In the genomic region with DNA sequence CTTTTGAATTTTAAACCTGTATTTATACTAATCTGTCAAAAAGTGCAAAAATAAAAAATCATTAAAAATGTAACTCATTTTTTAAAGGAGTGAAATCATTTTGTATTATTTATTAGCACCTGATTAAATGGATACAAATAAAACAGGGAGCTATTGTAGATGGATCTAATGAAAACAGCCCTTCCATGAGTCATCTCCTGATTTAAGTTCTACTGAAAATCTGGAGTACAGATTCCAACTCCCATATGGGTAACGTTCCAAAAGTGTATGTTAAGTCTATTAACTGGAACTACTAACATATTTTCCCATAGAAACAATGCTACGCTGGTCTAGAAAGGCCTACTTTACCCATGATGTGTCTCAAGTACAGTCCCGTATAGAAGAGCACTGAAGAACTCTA, we compare ENCODE assay signal across 20 cellular contexts.
"Had no signal": no experiment of that assay in that cellular context is flagged by ENCODE, and none has a peak within 500 bp of the region (broad histone marks: within the 10 kb centered on the region; RNA-seq: fewer than 3 reads in every experiment).

No MANE protein-coding gene starts in this region.

- H3K9me3 ChIP-seq: colonic mucosa, left lung, sigmoid colon, spleen, thoracic aorta, upper lobe of left lung had no signal

- H3K4me1 Mint-ChIP-seq: activated T-helper 17 cell treated with anti-CD3 and anti-CD28 coated beads, Interleukin-2, amount 50 U/mL, for 72 hours; naive thymus-derived CD4-positive, alpha-beta T cell; WTC11 had no signal

- H3K4me3 ChIP-seq: colonic mucosa, left lung, lung, sigmoid colon, spleen, thoracic aorta, upper lobe of left lung had no signal

- H3K9me3 Mint-ChIP-seq: activated T-cell treated with anti-CD3 and anti-CD28 coated beads, Interleukin-2, amount 50 U/mL, for 24 hours; activated T-helper 17 cell treated with anti-CD3 and anti-CD28 coated beads, Interleukin-2, amount 50 U/mL, for 72 hours; naive thymus-derived CD4-positive, alpha-beta T cell; WTC11 had no signal

- H3K27me3 Mint-ChIP-seq: activated naive CD8-positive, alpha-beta T cell; activated T-cell treated with anti-CD3 and anti-CD28 coated beads, Interleukin-2, amount 50 U/mL, for 24 hours; activated T-helper 17 cell treated with anti-CD3 and anti-CD28 coated beads, Interleukin-2, amount 50 U/mL, for 72 hours; naive thymus-derived CD4-positive, alpha-beta T cell had no signal

- FAIRE-seq: bronchial epithelial cell, endometrium had no signal

- DNase-seq: activated T-cell treated with anti-CD3 and anti-CD28 coated beads, Interleukin-2, amount 50 U/mL, for 24 hours; colonic mucosa; erythroblast; kidney glomerular epithelial cell; left lung; naive thymus-derived CD4-positive, alpha-beta T cell; retina; sigmoid colon; spleen; stimulated activated CD4-positive, alpha-beta T cell treated with anti-CD3 and anti-CD28 coated beads, Interleukin-4, amount 100 ng/mL, for 1 hour; stimulated activated naive CD4-positive, alpha-beta T cell; T1000; upper lobe of left lung had no signal

- H3K4me1 ChIP-seq: colonic mucosa, left lung, sigmoid colon, spleen, upper lobe of left lung had no signal

- H3K27me3 ChIP-seq: colonic mucosa, left lung, sigmoid colon, spleen, upper lobe of left lung had no signal

- H3K27ac ChIP-seq: colonic mucosa, left lung, sigmoid colon, spleen, upper lobe of left lung had no signal

- H3K27ac Mint-ChIP-seq: activated naive CD8-positive, alpha-beta T cell; activated T-cell treated with anti-CD3 and anti-CD28 coated beads, Interleukin-2, amount 50 U/mL, for 24 hours; WTC11 had no signal

- H3K4me3 Mint-ChIP-seq: activated naive CD8-positive, alpha-beta T cell; activated T-cell treated with anti-CD3 and anti-CD28 coated beads, Interleukin-2, amount 50 U/mL, for 24 hours; activated T-helper 17 cell treated with anti-CD3 and anti-CD28 coated beads, Interleukin-2, amount 50 U/mL, for 72 hours; naive thymus-derived CD4-positive, alpha-beta T cell; WTC11 had no signal

- ATAC-seq: activated T-helper 17 cell treated with anti-CD3 and anti-CD28 coated beads, Interleukin-2, amount 50 U/mL, for 72 hours; left lung; naive thymus-derived CD4-positive, alpha-beta T cell; WTC11 had no signal

- H3K36me3 ChIP-seq: colonic mucosa, thoracic aorta had no signal
